In genomic region chr1:55556378-55556777, GRCh38 we compare ENCODE assay signal across 37 cellular contexts.
"Had no signal": no experiment of that assay in that cellular context is flagged by ENCODE, and none has a peak within 500 bp of the region (broad histone marks: within the 10 kb centered on the region; RNA-seq: fewer than 3 reads in every experiment).

No MANE protein-coding gene starts in this region.

- H3K4me3 Mint-ChIP-seq: activated CD4-positive, alpha-beta memory T cell treated with anti-CD3 and anti-CD28 coated beads, Interleukin-2, amount 10 ng/mL, durations not matched to agents 7 days and 5 days; activated CD4-positive, alpha-beta T cell treated with anti-CD3 and anti-CD28 coated beads for 36 hours; activated CD4-positive, alpha-beta T cell treated with anti-CD3 and anti-CD28 coated beads, Interleukin-2, amount 10 ng/mL, durations not matched to agents 7 days and 5 days; activated CD8-positive, alpha-beta memory T cell treated with anti-CD3 and anti-CD28 coated beads, Interleukin-2, amount 10 ng/mL, durations not matched to agents 7 days and 5 days; activated CD8-positive, alpha-beta T cell treated with anti-CD3 and anti-CD28 coated beads, Interleukin-2, amount 10 ng/mL, durations not matched to agents 7 days and 5 days; activated naive CD4-positive, alpha-beta T cell treated with anti-CD3 and anti-CD28 coated beads, Interleukin-2, amount 10 ng/mL, durations not matched to agents 7 days and 5 days; activated naive CD4-positive, alpha-beta T cell treated with anti-CD3 and anti-CD28 coated beads, Interleukin-2, amount 50 U/mL, for 24 hours; activated naive CD8-positive, alpha-beta T cell; activated naive CD8-positive, alpha-beta T cell treated with anti-CD3 and anti-CD28 coated beads, Interleukin-2, amount 10 ng/mL, durations not matched to agents 7 days and 5 days; activated naive CD8-positive, alpha-beta T cell treated with anti-CD3 and anti-CD28 coated beads, Interleukin-2, amount 50 U/mL, for 24 hours; activated T-cell treated with anti-CD3 and anti-CD28 coated beads, Interleukin-2, amount 50 U/mL, for 24 hours; brain; central memory CD8-positive, alpha-beta T cell; T-helper 1 cell treated with Interleukin-12 subunit alpha and Interleukin-12 subunit beta and Interleukin-4 antibody, amounts not matched to agents 30 μg/mL and 1 μg/mL, for 36 hours; T-helper 2 cell treated with Interferon-gamma antibody and Interleukin-4, amounts not matched to agents 5 μg/mL and 100 μg/mL, for 36 hours had no signal

- H3K27me3 ChIP-seq: ascending aorta, cardiac muscle cell had no signal

- H3K9me3 ChIP-seq: ascending aorta had no signal

- H3K36me3 Mint-ChIP-seq: activated CD8-positive, alpha-beta memory T cell treated with anti-CD3 and anti-CD28 coated beads, Interleukin-2, amount 10 ng/mL, durations not matched to agents 7 days and 5 days; activated naive CD4-positive, alpha-beta T cell treated with anti-CD3 and anti-CD28 coated beads, Interleukin-2, amount 10 ng/mL, durations not matched to agents 7 days and 5 days; activated naive CD4-positive, alpha-beta T cell treated with anti-CD3 and anti-CD28 coated beads, Interleukin-2, amount 50 U/mL, for 24 hours; activated naive CD8-positive, alpha-beta T cell; activated naive CD8-positive, alpha-beta T cell treated with anti-CD3 and anti-CD28 coated beads, Interleukin-2, amount 10 ng/mL, durations not matched to agents 7 days and 5 days; brain had no signal

- H3K4me3 ChIP-seq: ascending aorta, cardiac muscle cell had no signal

- DNase-seq: activated CD4-positive, alpha-beta memory T cell treated with anti-CD3 and anti-CD28 coated beads, Interleukin-2, amount 10 ng/mL, durations not matched to agents 7 days and 5 days; activated CD4-positive, alpha-beta T cell treated with anti-CD3 and anti-CD28 coated beads for 1 hour; activated CD4-positive, alpha-beta T cell treated with anti-CD3 and anti-CD28 coated beads for 36 hours; activated CD4-positive, alpha-beta T cell treated with anti-CD3 and anti-CD28 coated beads for 48 hours; activated CD4-positive, alpha-beta T cell treated with anti-CD3 and anti-CD28 coated beads, Interleukin-2, amount 10 ng/mL, durations not matched to agents 7 days and 5 days; activated CD4-positive, alpha-beta T cell treated with anti-CD3 and anti-CD28 coated beads, Interleukin-2, amount 50 U/mL, for 48 hours; activated CD4-positive, CD25-positive, alpha-beta regulatory T cell; activated CD8-positive, alpha-beta memory T cell treated with anti-CD3 and anti-CD28 coated beads for 24 hours; activated CD8-positive, alpha-beta memory T cell treated with anti-CD3 and anti-CD28 coated beads, Interleukin-2, amount 10 ng/mL, durations not matched to agents 7 days and 5 days; activated CD8-positive, alpha-beta memory T cell treated with anti-CD3 and anti-CD28 coated beads, Interleukin-2, amount 50 U/mL, for 48 hours; activated CD8-positive, alpha-beta T cell treated with anti-CD3 and anti-CD28 coated beads, Interleukin-2, amount 10 ng/mL, durations not matched to agents 7 days and 5 days; activated effector memory CD4-positive, alpha-beta T cell treated with Interleukin-2 at 50 U/mL for 16 hours; activated gamma-delta T cell; activated naive CD4-positive, alpha-beta T cell treated with anti-CD3 and anti-CD28 coated beads, Interleukin-2, amount 10 ng/mL, durations not matched to agents 7 days and 5 days; activated naive CD4-positive, alpha-beta T cell treated with Interleukin-2 at 50 U/mL for 16 hours; activated naive CD8-positive, alpha-beta T cell treated with anti-CD3 and anti-CD28 coated beads, Interleukin-2, amount 10 ng/mL, durations not matched to agents 7 days and 5 days; activated naive CD8-positive, alpha-beta T cell treated with anti-CD3 and anti-CD28 coated beads, Interleukin-2, amount 50 U/mL, for 24 hours; activated T-cell treated with anti-CD3 and anti-CD28 coated beads, Interleukin-2, amount 50 U/mL, for 24 hours; activated T-cell treated with anti-CD3 and anti-CD28 coated beads, Interleukin-2, amount 50 U/mL, for 48 hours; amygdala; anterior cingulate cortex; caudate nucleus; cerebellar nuclear complex; T-helper 1 cell; T-helper 2 cell; T-helper 9 cell had no signal

- H3K27me3 Mint-ChIP-seq: activated CD4-positive, alpha-beta memory T cell treated with anti-CD3 and anti-CD28 coated beads, Interleukin-2, amount 10 ng/mL, durations not matched to agents 7 days and 5 days; activated CD4-positive, alpha-beta T cell treated with anti-CD3 and anti-CD28 coated beads, Interleukin-2, amount 10 ng/mL, durations not matched to agents 7 days and 5 days; activated CD8-positive, alpha-beta memory T cell treated with anti-CD3 and anti-CD28 coated beads, Interleukin-2, amount 10 ng/mL, durations not matched to agents 7 days and 5 days; activated naive CD4-positive, alpha-beta T cell treated with anti-CD3 and anti-CD28 coated beads, Interleukin-2, amount 10 ng/mL, durations not matched to agents 7 days and 5 days; activated naive CD8-positive, alpha-beta T cell; activated naive CD8-positive, alpha-beta T cell treated with anti-CD3 and anti-CD28 coated beads, Interleukin-2, amount 10 ng/mL, durations not matched to agents 7 days and 5 days; activated naive CD8-positive, alpha-beta T cell treated with anti-CD3 and anti-CD28 coated beads, Interleukin-2, amount 50 U/mL, for 24 hours; brain; central memory CD8-positive, alpha-beta T cell had no signal

- H3K9me3 Mint-ChIP-seq: activated CD4-positive, alpha-beta memory T cell treated with anti-CD3 and anti-CD28 coated beads, Interleukin-2, amount 10 ng/mL, durations not matched to agents 7 days and 5 days; activated naive CD4-positive, alpha-beta T cell treated with anti-CD3 and anti-CD28 coated beads, Interleukin-2, amount 10 ng/mL, durations not matched to agents 7 days and 5 days; activated naive CD4-positive, alpha-beta T cell treated with anti-CD3 and anti-CD28 coated beads, Interleukin-2, amount 50 U/mL, for 24 hours; activated naive CD8-positive, alpha-beta T cell treated with anti-CD3 and anti-CD28 coated beads, Interleukin-2, amount 10 ng/mL, durations not matched to agents 7 days and 5 days; activated T-cell treated with anti-CD3 and anti-CD28 coated beads, Interleukin-2, amount 50 U/mL, for 24 hours; activated T-helper 2 cell treated with anti-CD3 and anti-CD28 coated beads, Interferon-gamma antibody, Interleukin-2, Interleukin-4, amounts not matched to agents 10 μg/mL and 5 μg/mL and 100 μg/mL, durations not matched to agents 14 hours and 24 hours and 36 hours; central memory CD8-positive, alpha-beta T cell; T-helper 2 cell treated with Interferon-gamma antibody and Interleukin-4, amounts not matched to agents 5 μg/mL and 100 μg/mL, for 36 hours had no signal

- H3K4me1 Mint-ChIP-seq: activated CD4-positive, alpha-beta memory T cell treated with anti-CD3 and anti-CD28 coated beads, Interleukin-2, amount 10 ng/mL, durations not matched to agents 7 days and 5 days; activated CD4-positive, alpha-beta T cell treated with anti-CD3 and anti-CD28 coated beads for 36 hours; activated CD4-positive, alpha-beta T cell treated with anti-CD3 and anti-CD28 coated beads, Interleukin-2, amount 10 ng/mL, durations not matched to agents 7 days and 5 days; activated CD8-positive, alpha-beta memory T cell treated with anti-CD3 and anti-CD28 coated beads, Interleukin-2, amount 10 ng/mL, durations not matched to agents 7 days and 5 days; activated naive CD4-positive, alpha-beta T cell treated with anti-CD3 and anti-CD28 coated beads, Interleukin-2, amount 10 ng/mL, durations not matched to agents 7 days and 5 days; activated naive CD4-positive, alpha-beta T cell treated with anti-CD3 and anti-CD28 coated beads, Interleukin-2, amount 50 U/mL, for 24 hours; activated naive CD8-positive, alpha-beta T cell treated with anti-CD3 and anti-CD28 coated beads, Interleukin-2, amount 10 ng/mL, durations not matched to agents 7 days and 5 days; activated naive CD8-positive, alpha-beta T cell treated with anti-CD3 and anti-CD28 coated beads, Interleukin-2, amount 50 U/mL, for 24 hours; central memory CD8-positive, alpha-beta T cell had no signal

- H3K36me3 ChIP-seq: ascending aorta, cardiac muscle cell had no signal

- H3K27ac ChIP-seq: ascending aorta, VCaP had no signal

- H3K27ac Mint-ChIP-seq: activated CD4-positive, alpha-beta memory T cell treated with anti-CD3 and anti-CD28 coated beads, Interleukin-2, amount 10 ng/mL, durations not matched to agents 7 days and 5 days; activated CD4-positive, alpha-beta T cell treated with anti-CD3 and anti-CD28 coated beads for 36 hours; activated CD4-positive, alpha-beta T cell treated with anti-CD3 and anti-CD28 coated beads, Interleukin-2, amount 10 ng/mL, durations not matched to agents 7 days and 5 days; activated CD8-positive, alpha-beta memory T cell treated with anti-CD3 and anti-CD28 coated beads, Interleukin-2, amount 10 ng/mL, durations not matched to agents 7 days and 5 days; activated CD8-positive, alpha-beta T cell treated with anti-CD3 and anti-CD28 coated beads, Interleukin-2, amount 10 ng/mL, durations not matched to agents 7 days and 5 days; activated naive CD4-positive, alpha-beta T cell treated with anti-CD3 and anti-CD28 coated beads, Interleukin-2, amount 10 ng/mL, durations not matched to agents 7 days and 5 days; activated naive CD4-positive, alpha-beta T cell treated with anti-CD3 and anti-CD28 coated beads, Interleukin-2, amount 50 U/mL, for 24 hours; activated naive CD8-positive, alpha-beta T cell; activated naive CD8-positive, alpha-beta T cell treated with anti-CD3 and anti-CD28 coated beads, Interleukin-2, amount 10 ng/mL, durations not matched to agents 7 days and 5 days; activated naive CD8-positive, alpha-beta T cell treated with anti-CD3 and anti-CD28 coated beads, Interleukin-2, amount 50 U/mL, for 24 hours; activated T-cell treated with anti-CD3 and anti-CD28 coated beads, Interleukin-2, amount 50 U/mL, for 24 hours; activated T-helper 2 cell treated with anti-CD3 and anti-CD28 coated beads, Interferon-gamma antibody, Interleukin-2, Interleukin-4, amounts not matched to agents 10 μg/mL and 5 μg/mL and 100 μg/mL, durations not matched to agents 14 hours and 24 hours and 36 hours; T-helper 1 cell treated with Interleukin-12 subunit alpha and Interleukin-12 subunit beta and Interleukin-4 antibody, amounts not matched to agents 30 μg/mL and 1 μg/mL, for 36 hours; T-helper 2 cell treated with Interferon-gamma antibody and Interleukin-4, amounts not matched to agents 5 μg/mL and 100 μg/mL, for 36 hours had no signal

- ATAC-seq: activated CD4-positive, alpha-beta T cell treated with anti-CD3 and anti-CD28 coated beads for 36 hours; activated CD4-positive, CD25-positive, alpha-beta regulatory T cell treated with anti-CD3 and anti-CD28 coated beads, Interleukin-2, amount 50 U/mL, for 24 hours; activated CD8-positive, alpha-beta memory T cell treated with anti-CD3 and anti-CD28 coated beads, Interleukin-2, amount 10 ng/mL, durations not matched to agents 7 days and 5 days; activated CD8-positive, alpha-beta T cell treated with anti-CD3 and anti-CD28 coated beads, Interleukin-2, amount 10 ng/mL, durations not matched to agents 7 days and 5 days; activated naive CD8-positive, alpha-beta T cell treated with anti-CD3 and anti-CD28 coated beads, Interleukin-2, amount 50 U/mL, for 24 hours had no signal
